Comparison of ENCODE assay signal across 8 cellular contexts in genomic region chr4:174119818-174120217, GRCh38.
A peak's percentile ranks its signal among the peaks of the same experiment; 100 is the strongest.
DNase-seq lines count a peak whose midpoint lies in the region; ATAC-seq and TF ChIP-seq lines count a peak whose summit lies in the region.

No MANE protein-coding gene starts in this region.

- H3K27ac Mint-ChIP-seq in nephron progenitor cell = no peak overlapping the region

- H3K4me3 Mint-ChIP-seq in nephron progenitor cell = peak overlapping the region; percentile 85

- ATAC-seq in Right ventricle myocardium superior (ENCODE audit: poor library complexity) = peak; percentile 31
- ATAC-seq in Right ventricle myocardium inferior = no peak
- ATAC-seq in GM18909 (IDR thresholded peaks at IDR 0.05; ENCODE audit: poor library complexity, unreplicated experiment) = no peak
- no peak for ATAC-seq in GM18907 (IDR thresholded peaks at IDR 0.05; ENCODE audit: unreplicated experiment)
- ATAC-seq in HG03565 (IDR thresholded peaks at IDR 0.05; ENCODE audit: unreplicated experiment) = no peak

- peaks cover 20% of the 10 kb centered on the region for H3K4me1 Mint-ChIP-seq in nephron progenitor cell

- no peaks in the 10 kb centered on the region for H3K9me3 Mint-ChIP-seq in nephron progenitor cell

- H3K36me3 Mint-ChIP-seq in nephron progenitor cell (ENCODE audit: low read depth) = no peaks in the 10 kb centered on the region

- no peak for TF ChIP-seq CTCF in nephron progenitor cell (IDR thresholded peaks at IDR 0.05)

- H3K27me3 Mint-ChIP-seq in nephron progenitor cell (ENCODE audit: low read depth, poor library complexity) = peaks cover 71% of the 10 kb centered on the region

- intact Hi-C loops in Right ventricle myocardium superior (cut with DNase I) (loop anchor here (10.0 kb wide), 1 partner anchor 615 kb away; no protein-coding TSS in a partner anchor), Right ventricle myocardium inferior (cut with DNase I) (loop anchor here (2.0 to 5.0 kb wide), 2 partner anchors 128 to 613 kb away; no protein-coding TSS in a partner anchor)

- DNase-seq in Right ventricle myocardium superior (no peak), Right ventricle myocardium inferior (ENCODE audit: missing footprints) (no peak), dermis blood vessel endothelial cell (peak; percentile 0), nephron progenitor cell (no peak), NAMALWA (ENCODE audit: low spot score) (no peak)
